Comparison of ENCODE assay signal across 12 cellular contexts in genomic region chr6:20681243-20681684, GRCh38.
DNase-seq lines count a peak whose midpoint lies in the region; ATAC-seq, FAIRE-seq and TF ChIP-seq lines count a peak whose summit lies in the region.
"Had no signal": no experiment of that assay in that cellular context is flagged by ENCODE, and none has a peak within 500 bp of the region (broad histone marks: within the 10 kb centered on the region; RNA-seq: fewer than 3 reads in every experiment).

No MANE protein-coding gene starts in this region.

- H2BK5ac ChIP-seq in mesenchymal stem cell (ENCODE audit: low read depth, low read length, poor library complexity, severe bottlenecking): no peak overlapping the region

- no peak overlapping the region for H3K4me3 ChIP-seq in KMS-11 (IDR thresholded peaks at IDR 0.05; ENCODE audit: insufficient read depth, low read depth, low read length)
- H3K4me3 ChIP-seq in mesenchymal stem cell (ENCODE audit: insufficient read depth in 1 of 2, low read depth in 1 of 2, low read length in 2 of 2): peak overlapping the region in 1 of 2 experiments; percentile 30
- no peak overlapping the region for H3K4me3 ChIP-seq in GM23338
- H3K4me3 ChIP-seq in SJCRH30: no peak overlapping the region

- TF ChIP-seq CTCF in KMS-11 (conservative IDR thresholded peaks at IDR 0.05; ENCODE audit: low read depth, low read length) (no peak), GM23338 (conservative IDR thresholded peaks at IDR 0.05; ENCODE audit: low read depth in 2 of 2) (no peak)

- peak overlapping the region in 1 of 2 experiments; percentile 19 for H3K18ac ChIP-seq in mesenchymal stem cell (ENCODE audit: low read depth in 1 of 2, low read length in 2 of 2)

- H3K36me3 ChIP-seq in KMS-11 (ENCODE audit: insufficient read depth) (no peaks in the 10 kb centered on the region), mesenchymal stem cell (ENCODE audit: control insufficient read depth in 1 of 2, insufficient read depth in 2 of 2, low read depth in 1 of 2, low read length in 2 of 2) (no peaks in the 10 kb centered on the region), GM23338 (ENCODE audit: insufficient read depth) (no peaks in the 10 kb centered on the region), SJCRH30 (no peaks in the 10 kb centered on the region)

- H3K27me3 ChIP-seq in KMS-11 (ENCODE audit: insufficient read depth, low read depth) (no peaks in the 10 kb centered on the region), mesenchymal stem cell (ENCODE audit: control insufficient read depth in 1 of 2, insufficient read depth in 1 of 2, low read length in 2 of 2) (no peaks in the 10 kb centered on the region), GM23338 (ENCODE audit: insufficient read depth) (no peaks in the 10 kb centered on the region), SJCRH30 (no peaks in the 10 kb centered on the region)

- DNase-seq in H54 (ENCODE audit: insufficient read length, low spot score) (no peak), mesenchymal stem cell (no peak), CD1c-positive myeloid dendritic cell (ENCODE audit: extremely low spot score) (no peak), GM23338 (ENCODE audit: low spot score) (no peak), NCI-H1105 treated with DMSO at 0.1 percent for 48 hours (lab: John Stamatoyannopoulos, UW) (no peak), SJCRH30 (no peak)
- DNase-seq: activated naive CD4-positive, alpha-beta T cell treated with anti-CD3 and anti-CD28 coated beads, Interleukin-2, amount 10 ng/mL, durations not matched to agents 7 days and 5 days; DND-41; effector memory CD8-positive, alpha-beta T cell had no signal

- H4K8ac ChIP-seq in mesenchymal stem cell (ENCODE audit: low read length): peak overlapping the region; percentile 41

- no peak overlapping the region for H3K4me3 Mint-ChIP-seq in GM23338
- H3K4me3 Mint-ChIP-seq: activated naive CD4-positive, alpha-beta T cell treated with anti-CD3 and anti-CD28 coated beads, Interleukin-2, amount 10 ng/mL, durations not matched to agents 7 days and 5 days; effector memory CD8-positive, alpha-beta T cell had no signal

- H2AFZ ChIP-seq in KMS-11 (ENCODE audit: low read depth) (no peak overlapping the region), mesenchymal stem cell (ENCODE audit: low read depth, low read length) (no peak overlapping the region), GM23338 (no peak overlapping the region)

- no peaks in the 10 kb centered on the region for H4K20me1 ChIP-seq in KMS-11 (ENCODE audit: insufficient read depth)
- H4K20me1 ChIP-seq in GM23338 (replicated peaks; ENCODE audit: insufficient read depth): no peaks in the 10 kb centered on the region

- TF ChIP-seq POLR2A in H54 (IDR thresholded peaks at IDR 0.05; ENCODE audit: low read depth, low read length): no peak

- no peak overlapping the region for H2BK12ac ChIP-seq in mesenchymal stem cell (ENCODE audit: low read length in 2 of 2)

- FAIRE-seq in H54 (lab: Jason Lieb, UNC): peak; percentile 77
- FAIRE-seq: TTC549 had no signal

- H3K79me2 ChIP-seq in KMS-11 (ENCODE audit: insufficient read depth, low read depth) (no peaks in the 10 kb centered on the region; the same call in 1 of the 2 replicates), GM23338 (replicated peaks; ENCODE audit: insufficient read depth) (peaks cover 18% of the 10 kb centered on the region)

- no peak overlapping the region for H3K27ac Mint-ChIP-seq in GM23338
- H3K27ac Mint-ChIP-seq: activated naive CD4-positive, alpha-beta T cell treated with anti-CD3 and anti-CD28 coated beads, Interleukin-2, amount 10 ng/mL, durations not matched to agents 7 days and 5 days had no signal

- ATAC-seq in GM18868 (IDR thresholded peaks at IDR 0.05; ENCODE audit: unreplicated experiment) (peak; percentile 54), GM23338 (no peak)
- ATAC-seq: effector memory CD8-positive, alpha-beta T cell had no signal

- H2AK5ac ChIP-seq in mesenchymal stem cell (ENCODE audit: low read length, severe bottlenecking): no peak overlapping the region

- peaks cover 13% of the 10 kb centered on the region for H3K79me1 ChIP-seq in mesenchymal stem cell (replicated peaks; ENCODE audit: low read length, poor library complexity, severe bottlenecking)

- H3K4me1 Mint-ChIP-seq in GM23338: peaks cover 4% of the 10 kb centered on the region; the same call in 2 of the 3 replicates

- H4K91ac ChIP-seq in mesenchymal stem cell (ENCODE audit: low read length): no peak overlapping the region

- H3K14ac ChIP-seq in mesenchymal stem cell (ENCODE audit: low read length in 2 of 2): no peak overlapping the region

- no peak overlapping the region for H2BK15ac ChIP-seq in mesenchymal stem cell (ENCODE audit: low read depth, poor library complexity, severe bottlenecking)

- H3K9me3 ChIP-seq in mesenchymal stem cell (ENCODE audit: control insufficient read depth, low read length): no peaks in the 10 kb centered on the region
- H3K9me3 ChIP-seq in SJCRH30 (replicated peaks): no peaks in the 10 kb centered on the region

- no peaks in the 10 kb centered on the region; the same call in 2 of the 3 replicates for H3K9me3 Mint-ChIP-seq in GM23338
- H3K9me3 Mint-ChIP-seq: activated naive CD4-positive, alpha-beta T cell treated with anti-CD3 and anti-CD28 coated beads, Interleukin-2, amount 10 ng/mL, durations not matched to agents 7 days and 5 days; effector memory CD8-positive, alpha-beta T cell had no signal

- H3K36me3 Mint-ChIP-seq in GM23338 (ENCODE audit: low read depth): peaks cover 5% of the 10 kb centered on the region; the same call in 1 of the 3 replicates

- H3K4me2 ChIP-seq in KMS-11: peak overlapping the region; percentile 40
- no peak overlapping the region for H3K4me2 ChIP-seq in mesenchymal stem cell (ENCODE audit: low read length, poor library complexity, severe bottlenecking)
- H3K4me2 ChIP-seq in GM23338: no peak overlapping the region

- no peaks in the 10 kb centered on the region for H3F3A ChIP-seq in GM23338 (replicated peaks; ENCODE audit: low read depth)

- H3K9ac ChIP-seq in KMS-11 (no peak overlapping the region), mesenchymal stem cell (ENCODE audit: low read length) (peak overlapping the region; percentile 66)

- peaks cover 4% of the 10 kb centered on the region for H3K27me3 Mint-ChIP-seq in GM23338 (ENCODE audit: insufficient read depth, low read depth, poor library complexity)
- H3K27me3 Mint-ChIP-seq: activated naive CD4-positive, alpha-beta T cell treated with anti-CD3 and anti-CD28 coated beads, Interleukin-2, amount 10 ng/mL, durations not matched to agents 7 days and 5 days; effector memory CD8-positive, alpha-beta T cell had no signal

- no peaks in the 10 kb centered on the region for H3K9me2 ChIP-seq in GM23338 (ENCODE audit: insufficient read depth)

- H2BK120ac ChIP-seq in mesenchymal stem cell (ENCODE audit: low read depth, low read length): no peak overlapping the region

- no peak overlapping the region for H3K23ac ChIP-seq in mesenchymal stem cell (ENCODE audit: low read length in 2 of 2)

- H3K27ac ChIP-seq in KMS-11 (no peak overlapping the region; the same call in 1 of the 2 replicates), mesenchymal stem cell (ENCODE audit: low read length, poor library complexity, severe bottlenecking) (no peak overlapping the region), GM23338 (ENCODE audit: low read depth) (no peak overlapping the region), SJCRH30 (no peak overlapping the region)

- H3K4me1 ChIP-seq in KMS-11 (ENCODE audit: low read depth, poor library complexity, severe bottlenecking) (peaks cover 19% of the 10 kb centered on the region), mesenchymal stem cell (ENCODE audit: control insufficient read depth, insufficient read depth, low read depth, low read length) (peaks cover 2% of the 10 kb centered on the region), GM23338 (ENCODE audit: insufficient read depth) (peaks cover 6% of the 10 kb centered on the region; the same call in 1 of the 2 replicates), SJCRH30 (no peaks in the 10 kb centered on the region)

- no peak overlapping the region for H3K4ac ChIP-seq in mesenchymal stem cell (ENCODE audit: low read depth in 1 of 2, low read length in 2 of 2)

TF ChIP-seq in GM23338, 12 proteins besides CTCF, POLR2A, EP300 and RAD21:
- TF ChIP-seq EZH2phosphoT487 (IDR thresholded peaks at IDR 0.05; ENCODE audit: unreplicated experiment): no peak
- TF ChIP-seq EZH2 (IDR thresholded peaks at IDR 0.05; ENCODE audit: low read depth, unreplicated experiment): no peak
- TF ChIP-seq ETS1 (IDR thresholded peaks at IDR 0.05): no peak
- TF ChIP-seq ZNF331 (CRISPR knock-in tag; IDR thresholded peaks at IDR 0.05; ENCODE audit: low read depth): no peak
- TF ChIP-seq NANOG (IDR thresholded peaks at IDR 0.05; ENCODE audit: borderline replicate concordance): no peak
- TF ChIP-seq ZNF114 (CRISPR knock-in tag; IDR thresholded peaks at IDR 0.05): no peak
- no peak for TF ChIP-seq STAT1 (IDR thresholded peaks at IDR 0.05; ENCODE audit: unreplicated experiment)
